In the genomic region with DNA sequence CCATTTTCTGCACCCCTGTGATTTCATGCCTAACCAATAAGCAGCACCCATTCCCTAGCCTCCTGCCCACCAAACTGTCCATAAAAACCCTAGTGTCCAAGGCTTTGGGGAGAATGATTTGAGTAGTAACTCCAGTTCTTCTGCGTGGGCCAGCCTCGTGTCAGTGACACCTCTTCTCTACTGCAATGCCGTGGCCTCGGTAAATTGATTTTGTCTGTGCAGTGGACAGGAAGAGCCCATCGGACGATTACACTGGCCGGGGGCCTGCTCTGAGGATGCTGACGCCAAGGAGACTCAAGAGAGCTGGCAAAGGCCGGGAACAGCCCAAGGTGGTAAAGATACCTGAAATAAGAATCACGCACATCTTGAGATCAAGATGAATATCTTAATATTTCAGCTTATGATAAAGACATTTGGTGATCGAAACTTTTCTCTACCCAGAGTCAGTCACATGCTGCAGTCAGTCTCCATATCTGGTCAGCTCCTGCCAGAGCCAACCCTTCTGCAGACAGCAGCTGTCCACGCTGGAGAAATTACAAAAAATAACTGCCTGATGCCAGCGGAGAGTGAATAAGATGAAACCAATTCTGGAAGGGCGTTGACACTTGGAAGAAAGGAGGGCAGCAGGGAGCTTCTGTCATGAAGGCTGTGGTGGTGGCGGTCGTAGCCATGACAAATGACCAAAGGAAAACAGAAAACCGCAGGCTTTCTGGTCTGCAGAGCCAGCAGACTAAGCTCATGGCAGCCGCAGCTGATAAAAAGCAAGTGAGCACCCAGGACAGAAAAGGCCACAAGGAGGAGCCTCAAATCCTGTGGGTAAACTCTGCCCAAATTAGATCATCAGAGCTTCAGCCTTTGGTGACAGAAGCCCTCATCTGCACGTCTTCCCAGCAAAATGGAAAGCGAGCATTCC, we compare ENCODE assay signal across 1 cellular context.
A peak's percentile ranks its signal among the peaks of the same experiment; 100 is the strongest.
TF ChIP-seq lines count a peak whose summit lies in the region.

No MANE protein-coding gene starts in this region.

TF ChIP-seq in K562, 482 proteins besides CTCF, POLR2A, EP300 and RAD21 (continued from another document and continues in another):
- TF ChIP-seq, protein P1, sequence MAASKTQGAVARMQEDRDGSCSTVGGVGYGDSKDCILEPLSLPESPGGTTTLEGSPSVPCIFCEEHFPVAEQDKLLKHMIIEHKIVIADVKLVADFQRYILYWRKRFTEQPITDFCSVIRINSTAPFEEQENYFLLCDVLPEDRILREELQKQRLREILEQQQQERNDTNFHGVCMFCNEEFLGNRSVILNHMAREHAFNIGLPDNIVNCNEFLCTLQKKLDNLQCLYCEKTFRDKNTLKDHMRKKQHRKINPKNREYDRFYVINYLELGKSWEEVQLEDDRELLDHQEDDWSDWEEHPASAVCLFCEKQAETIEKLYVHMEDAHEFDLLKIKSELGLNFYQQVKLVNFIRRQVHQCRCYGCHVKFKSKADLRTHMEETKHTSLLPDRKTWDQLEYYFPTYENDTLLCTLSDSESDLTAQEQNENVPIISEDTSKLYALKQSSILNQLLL (CRISPR knock-in tag; IDR thresholded peaks at IDR 0.05; ENCODE audit: borderline replicate concordance) = no peak
- TF ChIP-seq DPF2 (IDR thresholded peaks at IDR 0.05) (no peak), FOXA3 (CRISPR knock-in tag; conservative IDR thresholded peaks at IDR 0.05 in 1 of 2, IDR thresholded peaks at IDR 0.05 in 1 of 2) (no peak), ZNF121 (CRISPR knock-in tag; conservative IDR thresholded peaks at IDR 0.05) (no peak), TARDBP (IDR thresholded peaks at IDR 0.05) (no peak), ZNF263 (CRISPR knock-in tag; IDR thresholded peaks at IDR 0.05; ENCODE audit: borderline replicate concordance) (peak; percentile 77), TGIF2 (CRISPR knock-in tag; IDR thresholded peaks at IDR 0.05) (no peak), ZNF184 (CRISPR knock-in tag; IDR thresholded peaks at IDR 0.05) (no peak), GTF2A2 (tag; IDR thresholded peaks at IDR 0.05) (no peak), POLR2AphosphoS2 (IDR thresholded peaks at IDR 0.05; ENCODE audit: low read length) (no peak), MYBL2 (IDR thresholded peaks at IDR 0.05; ENCODE audit: low read depth) (no peak), MYBL2 (CRISPR knock-in tag; IDR thresholded peaks at IDR 0.05; ENCODE audit: borderline replicate concordance) (no peak), ZNF431 (CRISPR knock-in tag; IDR thresholded peaks at IDR 0.05) (no peak), SMARCE1 (IDR thresholded peaks at IDR 0.05) (no peak), MTA3 (IDR thresholded peaks at IDR 0.05; ENCODE audit: borderline replicate concordance) (0 out of 2 replicates have a peak, but pooled peaks have one; percentile 34), PYGO2 (tag; IDR thresholded peaks at IDR 0.05) (no peak), MEIS2 (IDR thresholded peaks at IDR 0.05; ENCODE audit: partially characterized antibody) (peak; percentile 92), ESRRA (IDR thresholded peaks at IDR 0.05; ENCODE audit: borderline replicate concordance, low read depth) (peak; percentile 92; the same call in 1 of the 2 replicates), L3MBTL2 (IDR thresholded peaks at IDR 0.05) (0 out of 2 replicates have a peak, but pooled peaks have one; percentile 19), ASH1L (IDR thresholded peaks at IDR 0.05; ENCODE audit: borderline replicate concordance, low read depth, partially characterized antibody) (no peak), SMAD3 (CRISPR knock-in tag; conservative IDR thresholded peaks at IDR 0.05) (no peak), DNMT1 (IDR thresholded peaks at IDR 0.05) (no peak), STAG1 (CRISPR knock-in tag; IDR thresholded peaks at IDR 0.05; ENCODE audit: borderline replicate concordance) (0 out of 2 replicates have a peak, but pooled peaks have one; percentile 23), ZNF165 (CRISPR knock-in tag; IDR thresholded peaks at IDR 0.05; ENCODE audit: borderline replicate concordance) (no peak), ZKSCAN3 (CRISPR knock-in tag; IDR thresholded peaks at IDR 0.05) (no peak), CBFA2T3 (IDR thresholded peaks at IDR 0.05) (peak; percentile 55), JUND (IDR thresholded peaks at IDR 0.05; ENCODE audit: borderline replicate concordance, low read depth, low read length) (peak; percentile 67; the same call in 1 of the 2 replicates), JUND (tag; IDR thresholded peaks at IDR 0.05; ENCODE audit: borderline replicate concordance, low read depth, low read length) (peak; percentile 74; the same call in 1 of the 3 replicates), ZKSCAN1 (IDR thresholded peaks at IDR 0.05; ENCODE audit: low read depth, low read length) (0 out of 2 replicates have a peak, but pooled peaks have one; percentile 51), ATF7 (IDR thresholded peaks at IDR 0.05) (peak; percentile 66; the same call in 1 of the 2 replicates), CBFB (CRISPR knock-in tag; IDR thresholded peaks at IDR 0.05) (peak; percentile 91), PHF20 (IDR thresholded peaks at IDR 0.05; ENCODE audit: partially characterized antibody) (no peak), ZNF77 (CRISPR knock-in tag; IDR thresholded peaks at IDR 0.05) (no peak), TBL1XR1 (IDR thresholded peaks at IDR 0.05; ENCODE audit: low read length in 2 of 2) (no peak; a peak in 1 of 4 replicates), CHD4 (IDR thresholded peaks at IDR 0.05; ENCODE audit: insufficient read depth, insufficient replicate concordance, low read depth, low read length, poor library complexity, severe bottlenecking) (no peak)
- TF ChIP-seq, protein P2, sequence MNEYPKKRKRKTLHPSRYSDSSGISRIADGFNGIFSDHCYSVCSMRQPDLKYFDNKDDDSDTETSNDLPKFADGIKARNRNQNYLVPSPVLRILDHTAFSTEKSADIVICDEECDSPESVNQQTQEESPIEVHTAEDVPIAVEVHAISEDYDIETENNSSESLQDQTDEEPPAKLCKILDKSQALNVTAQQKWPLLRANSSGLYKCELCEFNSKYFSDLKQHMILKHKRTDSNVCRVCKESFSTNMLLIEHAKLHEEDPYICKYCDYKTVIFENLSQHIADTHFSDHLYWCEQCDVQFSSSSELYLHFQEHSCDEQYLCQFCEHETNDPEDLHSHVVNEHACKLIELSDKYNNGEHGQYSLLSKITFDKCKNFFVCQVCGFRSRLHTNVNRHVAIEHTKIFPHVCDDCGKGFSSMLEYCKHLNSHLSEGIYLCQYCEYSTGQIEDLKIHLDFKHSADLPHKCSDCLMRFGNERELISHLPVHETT (CRISPR knock-in tag; conservative IDR thresholded peaks at IDR 0.05 in 1 of 2, IDR thresholded peaks at IDR 0.05 in 1 of 2) = no peak
- TF ChIP-seq, protein P3, sequence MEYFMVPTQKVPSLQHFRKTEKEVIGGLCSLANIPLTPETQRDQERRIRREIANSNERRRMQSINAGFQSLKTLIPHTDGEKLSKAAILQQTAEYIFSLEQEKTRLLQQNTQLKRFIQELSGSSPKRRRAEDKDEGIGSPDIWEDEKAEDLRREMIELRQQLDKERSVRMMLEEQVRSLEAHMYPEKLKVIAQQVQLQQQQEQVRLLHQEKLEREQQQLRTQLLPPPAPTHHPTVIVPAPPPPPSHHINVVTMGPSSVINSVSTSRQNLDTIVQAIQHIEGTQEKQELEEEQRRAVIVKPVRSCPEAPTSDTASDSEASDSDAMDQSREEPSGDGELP (CRISPR knock-in tag; IDR thresholded peaks at IDR 0.05; ENCODE audit: borderline replicate concordance) = peak; percentile 92
- TF ChIP-seq, protein P4, sequence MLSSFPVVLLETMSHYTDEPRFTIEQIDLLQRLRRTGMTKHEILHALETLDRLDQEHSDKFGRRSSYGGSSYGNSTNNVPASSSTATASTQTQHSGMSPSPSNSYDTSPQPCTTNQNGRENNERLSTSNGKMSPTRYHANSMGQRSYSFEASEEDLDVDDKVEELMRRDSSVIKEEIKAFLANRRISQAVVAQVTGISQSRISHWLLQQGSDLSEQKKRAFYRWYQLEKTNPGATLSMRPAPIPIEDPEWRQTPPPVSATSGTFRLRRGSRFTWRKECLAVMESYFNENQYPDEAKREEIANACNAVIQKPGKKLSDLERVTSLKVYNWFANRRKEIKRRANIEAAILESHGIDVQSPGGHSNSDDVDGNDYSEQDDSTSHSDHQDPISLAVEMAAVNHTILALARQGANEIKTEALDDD (IDR thresholded peaks at IDR 0.05) = peak; percentile 51; the same call in 1 of the 2 replicates
- TF ChIP-seq, protein P5, sequence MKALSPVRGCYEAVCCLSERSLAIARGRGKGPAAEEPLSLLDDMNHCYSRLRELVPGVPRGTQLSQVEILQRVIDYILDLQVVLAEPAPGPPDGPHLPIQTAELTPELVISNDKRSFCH (CRISPR knock-in tag; IDR thresholded peaks at IDR 0.05) = no peak
- TF ChIP-seq, protein P5 (tag; IDR thresholded peaks at IDR 0.05) = peak; percentile 83; the same call in 1 of the 2 replicates
- TF ChIP-seq, protein P6, sequence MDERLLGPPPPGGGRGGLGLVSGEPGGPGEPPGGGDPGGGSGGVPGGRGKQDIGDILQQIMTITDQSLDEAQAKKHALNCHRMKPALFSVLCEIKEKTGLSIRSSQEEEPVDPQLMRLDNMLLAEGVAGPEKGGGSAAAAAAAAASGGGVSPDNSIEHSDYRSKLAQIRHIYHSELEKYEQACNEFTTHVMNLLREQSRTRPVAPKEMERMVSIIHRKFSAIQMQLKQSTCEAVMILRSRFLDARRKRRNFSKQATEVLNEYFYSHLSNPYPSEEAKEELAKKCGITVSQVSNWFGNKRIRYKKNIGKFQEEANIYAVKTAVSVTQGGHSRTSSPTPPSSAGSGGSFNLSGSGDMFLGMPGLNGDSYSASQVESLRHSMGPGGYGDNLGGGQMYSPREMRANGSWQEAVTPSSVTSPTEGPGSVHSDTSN (CRISPR knock-in tag; IDR thresholded peaks at IDR 0.05; ENCODE audit: low read depth) = no peak
- TF ChIP-seq, protein P6 (tag; conservative IDR thresholded peaks at IDR 0.05; ENCODE audit: low read depth) = peak; percentile 75
- TF ChIP-seq, protein P7, sequence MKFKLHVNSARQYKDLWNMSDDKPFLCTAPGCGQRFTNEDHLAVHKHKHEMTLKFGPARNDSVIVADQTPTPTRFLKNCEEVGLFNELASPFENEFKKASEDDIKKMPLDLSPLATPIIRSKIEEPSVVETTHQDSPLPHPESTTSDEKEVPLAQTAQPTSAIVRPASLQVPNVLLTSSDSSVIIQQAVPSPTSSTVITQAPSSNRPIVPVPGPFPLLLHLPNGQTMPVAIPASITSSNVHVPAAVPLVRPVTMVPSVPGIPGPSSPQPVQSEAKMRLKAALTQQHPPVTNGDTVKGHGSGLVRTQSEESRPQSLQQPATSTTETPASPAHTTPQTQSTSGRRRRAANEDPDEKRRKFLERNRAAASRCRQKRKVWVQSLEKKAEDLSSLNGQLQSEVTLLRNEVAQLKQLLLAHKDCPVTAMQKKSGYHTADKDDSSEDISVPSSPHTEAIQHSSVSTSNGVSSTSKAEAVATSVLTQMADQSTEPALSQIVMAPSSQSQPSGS (CRISPR knock-in tag; IDR thresholded peaks at IDR 0.05) = no peak
- TF ChIP-seq, protein P8, sequence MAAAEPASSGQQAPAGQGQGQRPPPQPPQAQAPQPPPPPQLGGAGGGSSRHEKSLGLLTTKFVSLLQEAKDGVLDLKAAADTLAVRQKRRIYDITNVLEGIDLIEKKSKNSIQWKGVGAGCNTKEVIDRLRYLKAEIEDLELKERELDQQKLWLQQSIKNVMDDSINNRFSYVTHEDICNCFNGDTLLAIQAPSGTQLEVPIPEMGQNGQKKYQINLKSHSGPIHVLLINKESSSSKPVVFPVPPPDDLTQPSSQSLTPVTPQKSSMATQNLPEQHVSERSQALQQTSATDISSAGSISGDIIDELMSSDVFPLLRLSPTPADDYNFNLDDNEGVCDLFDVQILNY (CRISPR knock-in tag; IDR thresholded peaks at IDR 0.05) = no peak
- TF ChIP-seq, protein P9, sequence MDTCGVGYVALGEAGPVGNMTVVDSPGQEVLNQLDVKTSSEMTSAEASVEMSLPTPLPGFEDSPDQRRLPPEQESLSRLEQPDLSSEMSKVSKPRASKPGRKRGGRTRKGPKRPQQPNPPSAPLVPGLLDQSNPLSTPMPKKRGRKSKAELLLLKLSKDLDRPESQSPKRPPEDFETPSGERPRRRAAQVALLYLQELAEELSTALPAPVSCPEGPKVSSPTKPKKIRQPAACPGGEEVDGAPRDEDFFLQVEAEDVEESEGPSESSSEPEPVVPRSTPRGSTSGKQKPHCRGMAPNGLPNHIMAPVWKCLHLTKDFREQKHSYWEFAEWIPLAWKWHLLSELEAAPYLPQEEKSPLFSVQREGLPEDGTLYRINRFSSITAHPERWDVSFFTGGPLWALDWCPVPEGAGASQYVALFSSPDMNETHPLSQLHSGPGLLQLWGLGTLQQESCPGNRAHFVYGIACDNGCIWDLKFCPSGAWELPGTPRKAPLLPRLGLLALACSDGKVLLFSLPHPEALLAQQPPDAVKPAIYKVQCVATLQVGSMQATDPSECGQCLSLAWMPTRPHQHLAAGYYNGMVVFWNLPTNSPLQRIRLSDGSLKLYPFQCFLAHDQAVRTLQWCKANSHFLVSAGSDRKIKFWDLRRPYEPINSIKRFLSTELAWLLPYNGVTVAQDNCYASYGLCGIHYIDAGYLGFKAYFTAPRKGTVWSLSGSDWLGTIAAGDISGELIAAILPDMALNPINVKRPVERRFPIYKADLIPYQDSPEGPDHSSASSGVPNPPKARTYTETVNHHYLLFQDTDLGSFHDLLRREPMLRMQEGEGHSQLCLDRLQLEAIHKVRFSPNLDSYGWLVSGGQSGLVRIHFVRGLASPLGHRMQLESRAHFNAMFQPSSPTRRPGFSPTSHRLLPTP (IDR thresholded peaks at IDR 0.05; ENCODE audit: borderline replicate concordance, extremely low read depth, insufficient read length) = no peak
- TF ChIP-seq, protein P10, sequence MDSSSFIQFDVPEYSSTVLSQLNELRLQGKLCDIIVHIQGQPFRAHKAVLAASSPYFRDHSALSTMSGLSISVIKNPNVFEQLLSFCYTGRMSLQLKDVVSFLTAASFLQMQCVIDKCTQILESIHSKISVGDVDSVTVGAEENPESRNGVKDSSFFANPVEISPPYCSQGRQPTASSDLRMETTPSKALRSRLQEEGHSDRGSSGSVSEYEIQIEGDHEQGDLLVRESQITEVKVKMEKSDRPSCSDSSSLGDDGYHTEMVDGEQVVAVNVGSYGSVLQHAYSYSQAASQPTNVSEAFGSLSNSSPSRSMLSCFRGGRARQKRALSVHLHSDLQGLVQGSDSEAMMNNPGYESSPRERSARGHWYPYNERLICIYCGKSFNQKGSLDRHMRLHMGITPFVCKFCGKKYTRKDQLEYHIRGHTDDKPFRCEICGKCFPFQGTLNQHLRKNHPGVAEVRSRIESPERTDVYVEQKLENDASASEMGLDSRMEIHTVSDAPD (CRISPR knock-in tag; IDR thresholded peaks at IDR 0.05) = peak; percentile 88
- TF ChIP-seq, protein P11, sequence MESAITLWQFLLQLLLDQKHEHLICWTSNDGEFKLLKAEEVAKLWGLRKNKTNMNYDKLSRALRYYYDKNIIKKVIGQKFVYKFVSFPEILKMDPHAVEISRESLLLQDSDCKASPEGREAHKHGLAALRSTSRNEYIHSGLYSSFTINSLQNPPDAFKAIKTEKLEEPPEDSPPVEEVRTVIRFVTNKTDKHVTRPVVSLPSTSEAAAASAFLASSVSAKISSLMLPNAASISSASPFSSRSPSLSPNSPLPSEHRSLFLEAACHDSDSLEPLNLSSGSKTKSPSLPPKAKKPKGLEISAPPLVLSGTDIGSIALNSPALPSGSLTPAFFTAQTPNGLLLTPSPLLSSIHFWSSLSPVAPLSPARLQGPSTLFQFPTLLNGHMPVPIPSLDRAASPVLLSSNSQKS (CRISPR knock-in tag; IDR thresholded peaks at IDR 0.05) = no peak
